ENCODE assay signal across 19 cellular contexts in genomic region chr1:61434276-61434675, GRCh38.
DNase-seq lines count a peak whose midpoint lies in the region; ATAC-seq, FAIRE-seq and TF ChIP-seq lines count a peak whose summit lies in the region.
"Had no signal": no experiment of that assay in that cellular context is flagged by ENCODE, and none has a peak within 500 bp of the region (broad histone marks: within the 10 kb centered on the region; RNA-seq: fewer than 3 reads in every experiment).

No MANE protein-coding gene starts in this region.

- H3K4me3 Mint-ChIP-seq in brain = no peak overlapping the region
- no peak overlapping the region for H3K4me3 Mint-ChIP-seq in activated naive CD8-positive, alpha-beta T cell treated with anti-CD3 and anti-CD28 coated beads, Interleukin-2, amount 50 U/mL, for 24 hours
- H3K4me3 Mint-ChIP-seq: activated T-helper 1 cell treated with anti-CD3 and anti-CD28 coated beads, Interleukin-12 subunit alpha, Interleukin-12 subunit beta, Interleukin-2, Interleukin-4 antibody, amounts not matched to agents 30 ng/mL and 10 ng/mL and 1 ng/mL, durations not matched to agents 14 hours and 24 hours and 36 hours had no signal

- H3K4me1 Mint-ChIP-seq in brain = peaks cover 24% of the 10 kb centered on the region
- H3K4me1 Mint-ChIP-seq in activated naive CD8-positive, alpha-beta T cell treated with anti-CD3 and anti-CD28 coated beads, Interleukin-2, amount 50 U/mL, for 24 hours = no peaks in the 10 kb centered on the region

- H3K27me3 ChIP-seq in ascending aorta = no peaks in the 10 kb centered on the region
- H3K27me3 ChIP-seq: gastrocnemius medialis, tibial artery had no signal

- H3K4me3 ChIP-seq in ascending aorta = no peak overlapping the region
- H3K4me3 ChIP-seq: gastrocnemius medialis, tibial artery had no signal

- H3K27me3 Mint-ChIP-seq in brain = no peaks in the 10 kb centered on the region
- H3K27me3 Mint-ChIP-seq in activated naive CD8-positive, alpha-beta T cell treated with anti-CD3 and anti-CD28 coated beads, Interleukin-2, amount 50 U/mL, for 24 hours = no peaks in the 10 kb centered on the region

- TF ChIP-seq POLR2A in GM12891 (IDR thresholded peaks at IDR 0.05; ENCODE audit: low read depth, low read length) = no peak

- peaks cover 0 to 2% (median 0%) of the 10 kb centered on the region in 5 experiments for H3K9me3 Mint-ChIP-seq in brain
- H3K9me3 Mint-ChIP-seq in activated naive CD8-positive, alpha-beta T cell treated with anti-CD3 and anti-CD28 coated beads, Interleukin-2, amount 50 U/mL, for 24 hours = no peaks in the 10 kb centered on the region
- H3K9me3 Mint-ChIP-seq: activated T-helper 1 cell treated with anti-CD3 and anti-CD28 coated beads, Interleukin-12 subunit alpha, Interleukin-12 subunit beta, Interleukin-2, Interleukin-4 antibody, amounts not matched to agents 30 ng/mL and 10 ng/mL and 1 ng/mL, durations not matched to agents 14 hours and 24 hours and 36 hours had no signal

- H3K36me3 ChIP-seq in ascending aorta = no peaks in the 10 kb centered on the region
- H3K36me3 ChIP-seq: gastrocnemius medialis had no signal

- in situ Hi-C loops in GM13976 (cut with MboI; ENCODE audit: low sequenced_read_pairs, unreplicated experiment) = no loop called here

- peak; percentile 72 for ATAC-seq in HG03175 (IDR thresholded peaks at IDR 0.05; ENCODE audit: unreplicated experiment)
- no peak for ATAC-seq in activated naive CD8-positive, alpha-beta T cell treated with anti-CD3 and anti-CD28 coated beads, Interleukin-2, amount 50 U/mL, for 24 hours
- ATAC-seq: gastrocnemius medialis had no signal

- H3K27ac Mint-ChIP-seq in brain = peak overlapping the region in 3 of 5 experiments; percentile 9 to 38 (median 10)
- H3K27ac Mint-ChIP-seq in activated naive CD8-positive, alpha-beta T cell treated with anti-CD3 and anti-CD28 coated beads, Interleukin-2, amount 50 U/mL, for 24 hours = no peak overlapping the region
- H3K27ac Mint-ChIP-seq: activated T-helper 1 cell treated with anti-CD3 and anti-CD28 coated beads, Interleukin-12 subunit alpha, Interleukin-12 subunit beta, Interleukin-2, Interleukin-4 antibody, amounts not matched to agents 30 ng/mL and 10 ng/mL and 1 ng/mL, durations not matched to agents 14 hours and 24 hours and 36 hours; progenitor cell of endocrine pancreas had no signal

- no peak for FAIRE-seq in GM12891 (lab: Jason Lieb, UNC)
- FAIRE-seq: kidney had no signal

- H3K9me3 ChIP-seq in ascending aorta = no peaks in the 10 kb centered on the region
- H3K9me3 ChIP-seq: gastrocnemius medialis, tibial artery had no signal

- H3K27ac ChIP-seq in ascending aorta = peak overlapping the region in 1 of 2 donors; percentile 65
- H3K27ac ChIP-seq: gastrocnemius medialis, tibial artery had no signal

- DNase-seq in GM12891 (ENCODE audit: insufficient read length, low spot score) = no peak
- peak; percentile 78 for DNase-seq in iris pigment epithelial cell (ENCODE audit: low read depth)
- DNase-seq in activated naive CD8-positive, alpha-beta T cell treated with anti-CD3 and anti-CD28 coated beads, Interleukin-2, amount 50 U/mL, for 24 hours = no peak
- DNase-seq in NCI-H146 (lab: John Stamatoyannopoulos, UW) = no peak
- no peak for DNase-seq in GM13976 (ENCODE audit: low spot score)
- DNase-seq in ascending aorta (ENCODE audit: low spot score in 2 of 2) = no peak
- DNase-seq: activated CD4-positive, alpha-beta T cell treated with anti-CD3 and anti-CD28 coated beads for 4 hours; DMS 273 treated with DMSO at 0.1 percent for 48 hours; effector memory CD4-positive, alpha-beta T cell; gastrocnemius medialis; KG1; kidney; NCI-H526 treated with DMSO at 0.1 percent for 48 hours; stimulated activated CD4-positive, alpha-beta T cell treated with anti-CD3 and anti-CD28 coated beads, Interleukin-15, amount 100 ng/mL, for 24 hours; tibial artery had no signal

- intact Hi-C loops in ascending aorta (cut with DNase I) = no loop called here

- H3K4me1 ChIP-seq in ascending aorta = peaks cover 6 to 12% of the 10 kb centered on the region in 2 donors

- H3K36me3 Mint-ChIP-seq in brain = peaks cover 37% of the 10 kb centered on the region
- no peaks in the 10 kb centered on the region for H3K36me3 Mint-ChIP-seq in activated naive CD8-positive, alpha-beta T cell treated with anti-CD3 and anti-CD28 coated beads, Interleukin-2, amount 50 U/mL, for 24 hours (ENCODE audit: low read depth)

- TF ChIP-seq CTCF in brain (conservative IDR thresholded peaks at IDR 0.05) (no peak), GM13976 (IDR thresholded peaks at IDR 0.05; ENCODE audit: borderline replicate concordance, control extremely low read depth, extremely low read depth, insufficient read depth, missing control alignments) (no peak), ascending aorta (IDR thresholded peaks at IDR 0.05) (no peak)

TF ChIP-seq in GM12891, 5 proteins besides CTCF, POLR2A, EP300 and RAD21:
- TF ChIP-seq PAX5 (IDR thresholded peaks at IDR 0.05; ENCODE audit: insufficient read depth, low read length, severe bottlenecking) = no peak
- peak; percentile 48 for TF ChIP-seq SPI1 (IDR thresholded peaks at IDR 0.05; ENCODE audit: low read depth, low read length)
